In the genomic region with DNA sequence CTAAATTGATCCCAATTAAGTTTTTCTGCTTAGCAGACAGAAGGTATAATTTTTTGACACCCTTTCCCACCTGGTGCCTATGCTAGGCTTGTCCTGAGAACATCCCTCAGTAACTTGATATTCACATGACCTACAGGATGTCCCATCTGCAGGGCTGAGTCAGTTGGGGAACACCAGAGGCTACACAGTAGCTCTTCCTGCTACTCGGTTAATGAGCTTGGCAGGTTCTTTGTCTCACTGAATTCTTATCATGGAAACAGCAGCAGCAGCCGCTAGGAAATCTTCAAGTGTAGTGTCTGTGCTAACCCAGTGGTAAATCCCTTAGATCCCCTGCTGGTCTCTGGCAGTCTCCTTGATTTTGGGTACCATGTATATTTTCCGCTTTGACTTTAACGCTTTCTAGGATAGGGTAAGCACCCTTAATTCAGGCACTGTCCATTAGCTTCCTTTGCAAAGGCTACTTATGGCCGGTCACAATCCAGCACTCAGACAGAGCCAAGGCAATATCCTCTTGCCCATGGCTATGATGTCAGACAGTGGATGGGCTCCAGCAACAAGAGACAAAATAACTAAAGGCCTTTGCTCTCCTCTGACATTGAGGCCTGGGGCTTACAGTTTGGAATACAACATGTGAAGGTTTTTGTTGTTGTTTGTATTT, we compare ENCODE assay signal across 9 cellular contexts. TPM values are rescaled to one million over a fixed set of nuclear protein-coding genes. Genes with fewer than 3 reads are reported as not detected.
DNase-seq lines count a peak whose midpoint lies in the region; ATAC-seq and TF ChIP-seq lines count a peak whose summit lies in the region.
"Had no signal": no experiment of that assay in that cellular context is flagged by ENCODE, and none has a peak within 500 bp of the region (broad histone marks: within the 10 kb centered on the region; RNA-seq: fewer than 3 reads in every experiment).

No MANE protein-coding gene starts in this region.

- peaks cover 6 to 9% (median 7%) of the 10 kb centered on the region in 4 donors for H3K4me1 ChIP-seq in esophagus muscularis mucosa
- H3K4me1 ChIP-seq in ovary (ENCODE audit: insufficient read depth) = no peaks in the 10 kb centered on the region

- no peak for TF ChIP-seq CTCF in esophagus muscularis mucosa (IDR thresholded peaks at IDR 0.05)
- no peak for TF ChIP-seq CTCF in ovary (IDR thresholded peaks at IDR 0.05)

- no peak for TF ChIP-seq POLR2A in esophagus muscularis mucosa (IDR thresholded peaks at IDR 0.05; ENCODE audit: low read depth)
- TF ChIP-seq POLR2A in ovary (IDR thresholded peaks at IDR 0.05) = no peak

- no peak for TF ChIP-seq EP300 in esophagus muscularis mucosa (IDR thresholded peaks at IDR 0.05)
- TF ChIP-seq EP300 in ovary (IDR thresholded peaks at IDR 0.05) = no peak

- intact Hi-C loops in esophagus muscularis mucosa (cut with DNase I) = loop anchor here (1.0 to 10.0 kb wide), 3 partner anchors 48 to 267 kb away; a partner anchor contains a TSS
- intact Hi-C loops in ovary (cut with DNase I) = loop anchor here (2.0 to 10.0 kb wide), 4 partner anchors 47 to 267 kb away; a partner anchor contains a TSS

- ATAC-seq in HG03139 (IDR thresholded peaks at IDR 0.05; ENCODE audit: unreplicated experiment) (no peak), HG03196 (IDR thresholded peaks at IDR 0.05; ENCODE audit: unreplicated experiment) (no peak)

- no peak overlapping the region for H3K4me3 ChIP-seq in esophagus muscularis mucosa
- no peak overlapping the region for H3K4me3 ChIP-seq in ovary

- DNase-seq in GM04503 (ENCODE audit: low read depth) = peak; percentile 17
- DNase-seq in NCI-H2196 treated with DMSO at 0.1 percent for 48 hours (lab: John Stamatoyannopoulos, UW; ENCODE audit: unreplicated experiment) = peak; percentile 50
- no peak for DNase-seq in esophagus muscularis mucosa (ENCODE audit: extremely low spot score)
- peak in 3 of 5 donors; percentile 25 to 39 (median 32) for DNase-seq in ovary
- DNase-seq in stimulated activated CD4-positive, alpha-beta T cell treated with anti-CD3 and anti-CD28 coated beads, Interleukin-4, amount 100 ng/mL, for 4 hours = no peak
- DNase-seq in activated naive CD4-positive, alpha-beta T cell treated with Interleukin-2 at 50 U/mL for 16 hours = no peak

- 53% methylated on average over 5 of the region's 5 CpGs for WGBS in esophagus muscularis mucosa
- 42 to 45% (median 42%) methylated on average over 5 of the region's 5 CpGs for WGBS in ovary, 3 donors

- H3K27me3 ChIP-seq in esophagus muscularis mucosa (no peaks in the 10 kb centered on the region), ovary (no peaks in the 10 kb centered on the region)

- H3K9me3 ChIP-seq in esophagus muscularis mucosa = no peaks in the 10 kb centered on the region
- H3K9me3 ChIP-seq in ovary = no peaks in the 10 kb centered on the region

- H3K36me3 ChIP-seq in esophagus muscularis mucosa (peaks cover 11 to 79% (median 65%) of the 10 kb centered on the region in 4 donors), ovary (no peaks in the 10 kb centered on the region)

- peak overlapping the region in 3 of 4 donors; percentile 20 to 32 (median 23) for H3K27ac ChIP-seq in esophagus muscularis mucosa (replicated peaks in 1 of 4)
- H3K27ac ChIP-seq in ovary = peak overlapping the region in 1 of 2 donors; percentile 39

RNA-seq across cellular contexts. Expression of a gene that starts 8.5 kb away (rescaled TPM):
- 10 to 100 TPM; 47.9 to 58.6 (median 52.1) TPM for total RNA-seq in esophagus muscularis mucosa
- total RNA-seq in ovary = 10 to 100 TPM; 30.0 to 40.4 (median 35.9) TPM
- 10 to 100 TPM; 45.4 to 68.1 TPM for polyA plus RNA-seq in ovary

RNA-seq across cellular contexts. Expression of a gene that starts 43.2 kb away (rescaled TPM):
- total RNA-seq in esophagus muscularis mucosa = not detected
- not detected for total RNA-seq in ovary
- polyA plus RNA-seq in ovary = not detected
- total RNA-seq: MCF 10A had no signal

RNA-seq across cellular contexts. Expression of a gene that starts 46.9 kb away (rescaled TPM):
- 10 to 100 TPM; 16.3 to 24.0 (median 22.3) TPM for total RNA-seq in esophagus muscularis mucosa
- 10 to 100 TPM; 14.6 to 29.4 (median 16.2) TPM for total RNA-seq in ovary
- 10 to 100 TPM; 13.3 to 23.1 TPM for polyA plus RNA-seq in ovary

Comparison
In these comparisons a context has a peak if more than half of its experiments do, and no peak if none do; other contexts are left out.
1. DNase-seq: peak in GM04503 (single experiment), NCI-H2196 treated with DMSO at 0.1 percent for 48 hours (single experiment) and ovary (3 of 5); none in esophagus muscularis mucosa (single experiment), stimulated activated CD4-positive, alpha-beta T cell treated with anti-CD3 and anti-CD28 coated beads, Interleukin-4, amount 100 ng/mL, for 4 hours (0 of 2) and activated naive CD4-positive, alpha-beta T cell treated with Interleukin-2 at 50 U/mL for 16 hours (single experiment).